Comparison of ENCODE assay signal across 13 cellular contexts in the genomic region with DNA sequence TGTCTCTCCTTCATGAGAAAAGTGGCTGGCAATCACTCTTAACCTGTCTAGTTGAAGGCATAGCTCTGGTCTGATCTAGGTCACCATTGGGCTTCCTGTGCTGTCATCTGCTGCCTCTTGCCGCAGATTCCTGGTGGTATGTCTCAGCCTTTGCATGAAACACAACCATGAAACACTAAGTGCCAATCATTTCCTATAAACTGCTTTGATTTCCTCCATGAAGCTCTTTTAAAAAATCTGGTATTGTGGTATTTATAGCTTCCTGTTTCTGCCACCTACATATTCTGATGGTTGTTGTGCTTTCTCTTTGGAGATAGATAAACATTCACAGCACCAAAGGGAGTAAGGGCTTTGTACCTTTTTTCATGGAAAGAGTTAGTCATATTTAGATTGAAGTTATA.
A peak's percentile ranks its signal among the peaks of the same experiment; 100 is the strongest.
DNase-seq lines count a peak whose midpoint lies in the region; ATAC-seq, FAIRE-seq and TF ChIP-seq lines count a peak whose summit lies in the region.
"Had no signal": no experiment of that assay in that cellular context is flagged by ENCODE, and none has a peak within 500 bp of the region (broad histone marks: within the 10 kb centered on the region; RNA-seq: fewer than 3 reads in every experiment).

No MANE protein-coding gene starts in this region.

- DNase-seq in activated CD4-positive, alpha-beta T cell treated with anti-CD3 and anti-CD28 coated beads, Interleukin-2, amount 10 ng/mL, durations not matched to agents 7 days and 5 days = peak; percentile 84
- no peak for DNase-seq in astrocyte (ENCODE audit: low read depth)
- DNase-seq in stimulated activated CD8-positive, alpha-beta memory T cell treated with anti-CD3 and anti-CD28 coated beads, Interleukin-4, amount 100 ng/mL, for 48 hours = peak; percentile 51
- DNase-seq in DMS53 (lab: John Stamatoyannopoulos, UW) = no peak
- no peak for DNase-seq in SKM-1 (lab: John Stamatoyannopoulos, UW; ENCODE audit: unreplicated experiment)
- DNase-seq in Caco-2 = no peak
- DNase-seq in NCI-H128 (lab: John Stamatoyannopoulos, UW; ENCODE audit: unreplicated experiment) = no peak
- DNase-seq: foreskin melanocyte, NCI-H2029 had no signal

- no peak overlapping the region for H3K4me3 ChIP-seq in astrocyte (ENCODE audit: insufficient read depth, low read depth, low read length)
- H3K4me3 ChIP-seq in Caco-2 (ENCODE audit: low read depth, low read length) = no peak overlapping the region

- H3K36me3 Mint-ChIP-seq in activated CD4-positive, alpha-beta T cell treated with anti-CD3 and anti-CD28 coated beads, Interleukin-2, amount 10 ng/mL, durations not matched to agents 7 days and 5 days (ENCODE audit: low read depth) = peaks cover 5% of the 10 kb centered on the region
- peaks cover 7% of the 10 kb centered on the region for H3K36me3 Mint-ChIP-seq in astrocyte (ENCODE audit: low read depth, unreplicated experiment)
- no peaks in the 10 kb centered on the region for H3K36me3 Mint-ChIP-seq in Caco-2 (ENCODE audit: insufficient read depth, unreplicated experiment)
- H3K36me3 Mint-ChIP-seq: CD14-positive monocyte had no signal

- H3K27me3 Mint-ChIP-seq in activated CD4-positive, alpha-beta T cell treated with anti-CD3 and anti-CD28 coated beads, Interleukin-2, amount 10 ng/mL, durations not matched to agents 7 days and 5 days = no peaks in the 10 kb centered on the region
- H3K27me3 Mint-ChIP-seq in astrocyte (ENCODE audit: low read depth, unreplicated experiment) (no peaks in the 10 kb centered on the region), Caco-2 (ENCODE audit: insufficient read depth, unreplicated experiment) (peaks cover 3% of the 10 kb centered on the region)

- H3K4me3 Mint-ChIP-seq in activated CD4-positive, alpha-beta T cell treated with anti-CD3 and anti-CD28 coated beads, Interleukin-2, amount 10 ng/mL, durations not matched to agents 7 days and 5 days = no peak overlapping the region
- no peak overlapping the region for H3K4me3 Mint-ChIP-seq in astrocyte (ENCODE audit: unreplicated experiment)
- H3K4me3 Mint-ChIP-seq in Caco-2 (ENCODE audit: unreplicated experiment) = no peak overlapping the region
- H3K4me3 Mint-ChIP-seq: CD14-positive monocyte had no signal

- H2AFZ ChIP-seq in astrocyte (ENCODE audit: low read depth, low read length) = no peak overlapping the region

- H3K4me1 ChIP-seq in astrocyte (ENCODE audit: insufficient read depth, low read length) (no peaks in the 10 kb centered on the region), Caco-2 (no peaks in the 10 kb centered on the region)

- CTCF ChIA-PET in activated CD4-positive, alpha-beta T cell treated with anti-CD3 and anti-CD28 coated beads, Interleukin-2, amount 10 ng/mL, durations not matched to agents 7 days and 5 days (lab: Charles Lee) = interaction anchor here (0.9 to 6.3 kb wide), 10 partner anchors 10 to 30 kb away, joined by 3 to 54 read pairs (median 4); no protein-coding TSS in a partner anchor
- CTCF ChIA-PET in Caco-2 (lab: Charles Lee) = no interaction called here

- H3K27me3 ChIP-seq in astrocyte (ENCODE audit: insufficient read depth, low read length) = no peaks in the 10 kb centered on the region
- no peaks in the 10 kb centered on the region for H3K27me3 ChIP-seq in Caco-2 (replicated peaks; ENCODE audit: control insufficient read depth, insufficient read depth, low read length)

- peak; percentile 34 for FAIRE-seq in astrocyte (lab: Jason Lieb, UNC)
- FAIRE-seq: colon, RCC 7860 had no signal

- peaks cover 71% of the 10 kb centered on the region for H3K4me1 Mint-ChIP-seq in activated CD4-positive, alpha-beta T cell treated with anti-CD3 and anti-CD28 coated beads, Interleukin-2, amount 10 ng/mL, durations not matched to agents 7 days and 5 days
- peaks cover 2% of the 10 kb centered on the region for H3K4me1 Mint-ChIP-seq in astrocyte (ENCODE audit: low read depth, unreplicated experiment)
- no peaks in the 10 kb centered on the region for H3K4me1 Mint-ChIP-seq in Caco-2 (ENCODE audit: low read depth, unreplicated experiment)

- H3K9me3 ChIP-seq in astrocyte (ENCODE audit: insufficient read depth, low read depth, low read length) (no peaks in the 10 kb centered on the region), Caco-2 (no peaks in the 10 kb centered on the region)

- H3K9me3 Mint-ChIP-seq in activated CD4-positive, alpha-beta T cell treated with anti-CD3 and anti-CD28 coated beads, Interleukin-2, amount 10 ng/mL, durations not matched to agents 7 days and 5 days = peaks cover 2% of the 10 kb centered on the region
- H3K9me3 Mint-ChIP-seq in astrocyte (ENCODE audit: unreplicated experiment) (no peaks in the 10 kb centered on the region), Caco-2 (ENCODE audit: unreplicated experiment) (no peaks in the 10 kb centered on the region)
- H3K9me3 Mint-ChIP-seq: CD14-positive monocyte had no signal

- no peaks in the 10 kb centered on the region for H3K79me2 ChIP-seq in astrocyte (ENCODE audit: insufficient read depth, low read length)

- BruUV-seq in Caco-2 (replicated peaks; lab: Mats Ljungman, UMichigan) = no TSS peak

- ATAC-seq in HG02885 (IDR thresholded peaks at IDR 0.05; ENCODE audit: poor library complexity, unreplicated experiment) = peak; percentile 38

- H3K4me2 ChIP-seq in astrocyte (ENCODE audit: low read length) = no peak overlapping the region

- H4K20me1 ChIP-seq in astrocyte (ENCODE audit: insufficient read depth, low read length) = no peaks in the 10 kb centered on the region

- no peak overlapping the region for H3K9ac ChIP-seq in astrocyte (ENCODE audit: low read length)

- no peaks in the 10 kb centered on the region for H3K36me3 ChIP-seq in astrocyte (ENCODE audit: insufficient read depth, low read length)
- no peaks in the 10 kb centered on the region for H3K36me3 ChIP-seq in Caco-2 (ENCODE audit: control insufficient read depth, insufficient read depth, low read length)

- TF ChIP-seq CTCF in astrocyte (IDR thresholded peaks at IDR 0.05; ENCODE audit: insufficient read depth, low read depth, low read length) (no peak), Caco-2 (IDR thresholded peaks at IDR 0.05; ENCODE audit: insufficient read depth in 1 of 2, low read depth in 1 of 2, low read length in 1 of 2, severe bottlenecking in 1 of 2, unreplicated experiment in 1 of 2) (no peak)

- intact Hi-C loops in Caco-2 (cut with micrococcal nuclease; ENCODE audit: unreplicated experiment) = no loop called here

- H3K27ac Mint-ChIP-seq in activated CD4-positive, alpha-beta T cell treated with anti-CD3 and anti-CD28 coated beads, Interleukin-2, amount 10 ng/mL, durations not matched to agents 7 days and 5 days = peak overlapping the region; percentile 84
- H3K27ac Mint-ChIP-seq in astrocyte (ENCODE audit: unreplicated experiment) (no peak overlapping the region), Caco-2 (ENCODE audit: unreplicated experiment) (no peak overlapping the region)
- H3K27ac Mint-ChIP-seq: CD14-positive monocyte had no signal

- no peak overlapping the region for H3K27ac ChIP-seq in astrocyte (ENCODE audit: low read depth, low read length)

- POLR2A ChIA-PET in activated CD4-positive, alpha-beta T cell treated with anti-CD3 and anti-CD28 coated beads, Interleukin-2, amount 10 ng/mL, durations not matched to agents 7 days and 5 days (lab: Charles Lee) = interaction anchor here (0.7 kb wide), 1 partner anchor 646 kb away, joined by 4 read pairs; no protein-coding TSS in a partner anchor
- POLR2A ChIA-PET in Caco-2 (lab: Charles Lee) = no interaction called here

Comparison
In these comparisons a context has a peak if more than half of its experiments do, and no peak if none do; other contexts are left out.
1. DNase-seq: peak in activated CD4-positive, alpha-beta T cell treated with anti-CD3 and anti-CD28 coated beads, Interleukin-2, amount 10 ng/mL, durations not matched to agents 7 days and 5 days (single experiment) and stimulated activated CD8-positive, alpha-beta memory T cell treated with anti-CD3 and anti-CD28 coated beads, Interleukin-4, amount 100 ng/mL, for 48 hours (single experiment); none in astrocyte (single experiment), DMS53 (single experiment), SKM-1 (single experiment), Caco-2 (0 of 2) and NCI-H128 (single experiment).